10 cellular contexts compared by ENCODE assay signal in the genomic region with DNA sequence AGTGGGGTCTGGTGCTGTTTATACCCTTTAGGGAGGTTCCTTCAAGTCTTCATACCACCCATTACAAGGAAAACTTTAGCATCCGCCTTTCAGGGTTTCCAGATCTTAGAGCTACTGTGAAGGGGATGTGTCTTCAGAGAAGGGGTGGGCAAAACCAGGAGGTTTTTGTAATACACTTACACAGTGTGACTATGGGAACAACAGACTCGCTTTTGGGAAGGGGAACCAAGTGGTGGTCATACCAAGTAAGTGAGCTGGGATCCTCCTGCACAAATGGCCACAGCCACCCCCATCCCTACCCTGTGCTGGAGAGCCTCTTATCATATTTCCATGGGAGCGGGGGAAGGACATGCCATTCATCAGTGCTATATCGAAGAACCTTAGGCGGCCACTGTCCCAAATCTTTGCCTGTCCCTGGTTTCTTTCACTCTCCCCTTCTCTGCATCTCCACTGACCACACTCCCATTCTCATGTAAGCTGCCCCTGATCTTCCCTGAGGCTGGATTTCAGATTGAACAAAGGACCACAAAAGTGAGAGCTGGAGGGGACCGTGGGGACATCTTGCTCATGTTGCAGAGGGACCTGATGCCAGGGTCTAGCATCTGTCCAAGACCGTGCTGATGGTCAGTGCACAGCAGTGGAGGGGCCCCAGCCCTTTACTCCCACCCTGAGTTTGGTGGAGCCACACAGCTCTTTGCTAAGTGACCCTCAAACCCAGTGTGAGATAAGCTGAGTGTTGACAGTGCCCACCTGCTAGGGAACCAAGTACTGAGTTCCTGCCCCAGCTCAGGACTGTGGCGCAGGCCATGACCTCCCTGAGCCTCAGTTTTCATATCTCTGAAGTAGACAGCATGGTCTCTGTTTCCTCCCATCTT. TPM values are rescaled to one million over a fixed set of nuclear protein-coding genes. Genes with fewer than 3 reads are reported as not detected.
DNase-seq lines count a peak whose midpoint lies in the region; ATAC-seq and TF ChIP-seq lines count a peak whose summit lies in the region.
"Had no signal": no experiment of that assay in that cellular context is flagged by ENCODE, and none has a peak within 500 bp of the region (broad histone marks: within the 10 kb centered on the region; RNA-seq: fewer than 3 reads in every experiment).

No MANE protein-coding gene starts in this region.

- H3K36me3 ChIP-seq in spleen: no peaks in the 10 kb centered on the region
- no peaks in the 10 kb centered on the region for H3K36me3 ChIP-seq in gastroesophageal sphincter

- no peaks in the 10 kb centered on the region for H3K27me3 Mint-ChIP-seq in T-cell
- H3K27me3 Mint-ChIP-seq in effector memory CD8-positive, alpha-beta T cell: no peaks in the 10 kb centered on the region
- H3K27me3 Mint-ChIP-seq: IgD-negative memory B cell had no signal

- POLR2A ChIA-PET in T-cell (lab: Charles Lee): interaction anchor here (0.6 to 1.4 kb wide), 6 partner anchors 9 to 32 kb away, joined by 3 to 4 read pairs (median 4); no protein-coding TSS in a partner anchor

- H3K4me1 ChIP-seq in spleen (peaks cover 26 to 100% (median 59%) of the 10 kb centered on the region in 6 donors), gastroesophageal sphincter (peaks cover 0 to 13% (median 0%) of the 10 kb centered on the region in 3 donors)

- DNase-seq in SIG-M5 treated with dmso at 0.1 percent for 504 hours (lab: John Stamatoyannopoulos, UW; ENCODE audit: unreplicated experiment) (peak; percentile 37), SIG-M5 (lab: John Stamatoyannopoulos, UW) (no peak), T-cell (peak in 1 of 34 experiments; percentile 15), spleen (no peak), NCI-H446 (lab: John Stamatoyannopoulos, UW) (no peak), HK-2 (ENCODE audit: unreplicated experiment) (no peak)
- DNase-seq in effector memory CD8-positive, alpha-beta T cell: no peak

- no peaks in the 10 kb centered on the region for H3K9me3 ChIP-seq in spleen
- H3K9me3 ChIP-seq in gastroesophageal sphincter: no peaks in the 10 kb centered on the region

- peak overlapping the region; percentile 98 to 99 for H3K27ac Mint-ChIP-seq in T-cell
- H3K27ac Mint-ChIP-seq in effector memory CD8-positive, alpha-beta T cell: peak overlapping the region; percentile 97 to 99

- 84 to 92% (median 85%) methylated on average over 8 of the region's 8 CpGs for WGBS in spleen, 5 donors
- WGBS in gastroesophageal sphincter (ENCODE audit: low coverage in 1 of 2), 2 donors: 100% methylated on average over 1 of the region's 8 CpGs; no CpG with 5 or more reads in 1 of the 2 donors

- no peak for TF ChIP-seq CTCF in spleen (IDR thresholded peaks at IDR 0.05 in 8 of 11, conservative IDR thresholded peaks at IDR 0.05 in 3 of 11)
- no peak for TF ChIP-seq CTCF in gastroesophageal sphincter (IDR thresholded peaks at IDR 0.05)

- H3K9me3 Mint-ChIP-seq in T-cell: no peaks in the 10 kb centered on the region
- no peaks in the 10 kb centered on the region for H3K9me3 Mint-ChIP-seq in effector memory CD8-positive, alpha-beta T cell
- H3K9me3 Mint-ChIP-seq: IgD-negative memory B cell, type B pancreatic cell had no signal

- CTCF ChIA-PET in T-cell (lab: Charles Lee): interaction anchor here (0.5 to 2.8 kb wide), 11 partner anchors 9 to 547 kb away, joined by 3 to 12 read pairs (median 4); no protein-coding TSS in a partner anchor

- H3K27ac ChIP-seq in spleen (peak overlapping the region; percentile 13 to 96 (median 61)), gastroesophageal sphincter (peak overlapping the region in 1 of 4 donors; percentile 24)

- TF ChIP-seq POLR2A in spleen (IDR thresholded peaks at IDR 0.05) (no peak), gastroesophageal sphincter (IDR thresholded peaks at IDR 0.05) (no peak)

- H3K27me3 ChIP-seq in spleen (replicated peaks in 1 of 7) (no peaks in the 10 kb centered on the region), gastroesophageal sphincter (no peaks in the 10 kb centered on the region)

- H3K4me3 ChIP-seq in spleen: peak overlapping the region in 1 of 8 donors; percentile 49
- no peak overlapping the region for H3K4me3 ChIP-seq in gastroesophageal sphincter

- H3K4me3 Mint-ChIP-seq in T-cell: peak overlapping the region; percentile 77 to 86 (median 83)
- peak overlapping the region; percentile 81 to 91 for H3K4me3 Mint-ChIP-seq in effector memory CD8-positive, alpha-beta T cell
- H3K4me3 Mint-ChIP-seq: type B pancreatic cell had no signal

- H3K4me1 Mint-ChIP-seq in T-cell: peaks cover 95 to 96% (median 96%) of the 10 kb centered on the region in 3 donors
- H3K4me1 Mint-ChIP-seq in effector memory CD8-positive, alpha-beta T cell (ENCODE audit: low read depth in 2 of 2): peaks cover 80 to 89% of the 10 kb centered on the region in 2 donors

- peaks cover 87% of the 10 kb centered on the region for H3K36me3 Mint-ChIP-seq in T-cell
- peaks cover 97% of the 10 kb centered on the region for H3K36me3 Mint-ChIP-seq in effector memory CD8-positive, alpha-beta T cell (ENCODE audit: insufficient read depth)
- H3K36me3 Mint-ChIP-seq: type B pancreatic cell had no signal

- no peak for TF ChIP-seq EP300 in gastroesophageal sphincter (IDR thresholded peaks at IDR 0.05)

- intact Hi-C loops in spleen (cut with DNase I; ENCODE audit: low total_unique reads): no loop called here

- ATAC-seq in T-cell (replicated peaks in 1 of 4) (peak in 2 of 4 experiments; percentile 20 to 25), gastroesophageal sphincter (no peak)
- no peak for ATAC-seq in effector memory CD8-positive, alpha-beta T cell (replicated peaks)

RNA-seq across cellular contexts. Expression of gene DAD1, which starts 51.4 kb away (rescaled TPM):
- total RNA-seq in T-cell (100 to 1,000 TPM in 4 of 5 donors, 10 to 100 TPM in 1; 80.9 to 127 (median 113) TPM), spleen (100 to 1,000 TPM; 107 to 176 (median 123) TPM), gastroesophageal sphincter (100 to 1,000 TPM; 123 to 228 (median 171) TPM)
- 100 to 1,000 TPM; 102 to 165 (median 147) TPM for polyA plus RNA-seq in spleen
